In genomic region chr1:207186503-207186902, GRCh38 we compare ENCODE assay signal across 20 cellular contexts.
DNase-seq lines count a peak whose midpoint lies in the region; ATAC-seq and TF ChIP-seq lines count a peak whose summit lies in the region.
"Had no signal": no experiment of that assay in that cellular context is flagged by ENCODE, and none has a peak within 500 bp of the region (broad histone marks: within the 10 kb centered on the region; RNA-seq: fewer than 3 reads in every experiment).

No MANE protein-coding gene starts in this region.

- POLR2A ChIA-PET in GM10248 (lab: Yijun Ruan, JAX) = no interaction called here

- CTCF ChIA-PET in GM10248 (lab: Yijun Ruan, JAX) = no interaction called here

- DNase-seq in AG10803 (ENCODE audit: low read depth) = peak; percentile 4
- DNase-seq in LHCN-M2 (ENCODE audit: low read depth) = peak; percentile 17
- peak; percentile 21 for DNase-seq in choroid plexus epithelial cell (ENCODE audit: low read depth)
- DNase-seq in myocyte (ENCODE audit: low read depth) = peak; percentile 30
- no peak for DNase-seq in NCI-H2107 (lab: John Stamatoyannopoulos, UW)
- no peak for DNase-seq in GM10248 (ENCODE audit: extremely low spot score)
- DNase-seq: BE2C; CD4-positive, alpha-beta memory T cell; H9; MG63; NCI-H1092 treated with DMSO at 0.1 percent for 48 hours; NCI-H187; NCI-H446 treated with DMSO at 0.1 percent for 48 hours; NCI-H774; SK-N-SH had no signal

- ATAC-seq in HG02623 (IDR thresholded peaks at IDR 0.05; ENCODE audit: unreplicated experiment) (no peak), HG02798 (IDR thresholded peaks at IDR 0.05; ENCODE audit: poor library complexity, unreplicated experiment) (no peak)
- ATAC-seq: K562, Panc1, Right ventricle myocardium inferior had no signal

- TF ChIP-seq CTCF in AG10803 (conservative IDR thresholded peaks at IDR 0.05; ENCODE audit: low read length) (no peak), choroid plexus epithelial cell (conservative IDR thresholded peaks at IDR 0.05; ENCODE audit: low read depth, low read length) (no peak), GM10248 (IDR thresholded peaks at IDR 0.05; ENCODE audit: control extremely low read depth, extremely low read depth, low read depth, missing control alignments) (no peak)

- H3K4me3 ChIP-seq in AG10803 (ENCODE audit: low read length) = no peak overlapping the region
- H3K4me3 ChIP-seq in choroid plexus epithelial cell (ENCODE audit: low read depth, low read length) = no peak overlapping the region
- H3K4me3 ChIP-seq: K562, MG63 had no signal

Comparison
In these comparisons a context has a peak if more than half of its experiments do, and no peak if none do; other contexts are left out.
1. DNase-seq: peak in AG10803 (single experiment), LHCN-M2 (single experiment), choroid plexus epithelial cell (single experiment) and myocyte (single experiment); none in NCI-H2107 (single experiment) and GM10248 (single experiment).